Comparison of ENCODE assay signal across 12 cellular contexts in genomic region chr10:22742678-22743077, GRCh38. TPM values are rescaled to one million over a fixed set of nuclear protein-coding genes. Genes with fewer than 3 reads are reported as not detected.
DNase-seq lines count a peak whose midpoint lies in the region; ATAC-seq and TF ChIP-seq lines count a peak whose summit lies in the region.
"Had no signal": no experiment of that assay in that cellular context is flagged by ENCODE, and none has a peak within 500 bp of the region (broad histone marks: within the 10 kb centered on the region; RNA-seq: fewer than 3 reads in every experiment).

No MANE protein-coding gene starts in this region.

- peaks cover 4% of the 10 kb centered on the region for H3K9me3 Mint-ChIP-seq in activated naive CD4-positive, alpha-beta T cell treated with anti-CD3 and anti-CD28 coated beads, Interleukin-2, amount 50 U/mL, for 24 hours
- peaks cover 0 to 5% of the 10 kb centered on the region in 2 donors for H3K9me3 Mint-ChIP-seq in stimulated activated naive B cell treated with anti-CD40 and anti-IgM and Interleukin-4, amounts not matched to agents 10 μg/mL and 1 μg/mL and 100 μg/mL, for 72 hours
- H3K9me3 Mint-ChIP-seq in glutamatergic neuron (ENCODE audit: unreplicated experiment): peaks cover 2% of the 10 kb centered on the region

- H3K79me2 ChIP-seq in MM.1S (ENCODE audit: low read length): no peaks in the 10 kb centered on the region

- H3K36me3 Mint-ChIP-seq in activated naive CD4-positive, alpha-beta T cell treated with anti-CD3 and anti-CD28 coated beads, Interleukin-2, amount 50 U/mL, for 24 hours: no peaks in the 10 kb centered on the region
- H3K36me3 Mint-ChIP-seq in stimulated activated naive B cell treated with anti-CD40 and anti-IgM and Interleukin-4, amounts not matched to agents 10 μg/mL and 1 μg/mL and 100 μg/mL, for 72 hours: peaks cover 0 to 2% of the 10 kb centered on the region in 2 donors
- no peaks in the 10 kb centered on the region for H3K36me3 Mint-ChIP-seq in glutamatergic neuron (ENCODE audit: unreplicated experiment)

- H3K9me3 ChIP-seq in MM.1S (replicated peaks; ENCODE audit: insufficient read depth, low read length): no peaks in the 10 kb centered on the region
- H3K9me3 ChIP-seq: thoracic aorta had no signal

- 0 out of 2 replicates have a peak overlapping the region, but pooled peaks have one; percentile 4 for H3K27ac ChIP-seq in MM.1S (ENCODE audit: low read length)
- H3K27ac ChIP-seq: 22Rv1, thoracic aorta had no signal

- TF ChIP-seq CTCF in MM.1S (IDR thresholded peaks at IDR 0.05; ENCODE audit: low read length) (no peak), glutamatergic neuron (IDR thresholded peaks at IDR 0.05; ENCODE audit: partially characterized antibody, unreplicated experiment) (no peak)

- no peaks in the 10 kb centered on the region for H3K27me3 Mint-ChIP-seq in activated naive CD4-positive, alpha-beta T cell treated with anti-CD3 and anti-CD28 coated beads, Interleukin-2, amount 50 U/mL, for 24 hours
- no peaks in the 10 kb centered on the region for H3K27me3 Mint-ChIP-seq in stimulated activated naive B cell treated with anti-CD40 and anti-IgM and Interleukin-4, amounts not matched to agents 10 μg/mL and 1 μg/mL and 100 μg/mL, for 72 hours
- H3K27me3 Mint-ChIP-seq in glutamatergic neuron (ENCODE audit: unreplicated experiment): no peaks in the 10 kb centered on the region

- peak overlapping the region; percentile 18 for H3K27ac Mint-ChIP-seq in activated naive CD4-positive, alpha-beta T cell treated with anti-CD3 and anti-CD28 coated beads, Interleukin-2, amount 50 U/mL, for 24 hours
- H3K27ac Mint-ChIP-seq in stimulated activated naive B cell treated with anti-CD40 and anti-IgM and Interleukin-4, amounts not matched to agents 10 μg/mL and 1 μg/mL and 100 μg/mL, for 72 hours: peak overlapping the region; percentile 1
- no peak overlapping the region for H3K27ac Mint-ChIP-seq in glutamatergic neuron (ENCODE audit: unreplicated experiment)

- H3K36me3 ChIP-seq in MM.1S (replicated peaks; ENCODE audit: insufficient read depth, low read length): no peaks in the 10 kb centered on the region
- H3K36me3 ChIP-seq: thoracic aorta had no signal

- H4K20me1 ChIP-seq in MM.1S (ENCODE audit: insufficient read depth, low read length): no peaks in the 10 kb centered on the region

- H3K4me1 Mint-ChIP-seq in activated naive CD4-positive, alpha-beta T cell treated with anti-CD3 and anti-CD28 coated beads, Interleukin-2, amount 50 U/mL, for 24 hours: peaks cover 4% of the 10 kb centered on the region
- peaks cover 11 to 23% of the 10 kb centered on the region in 2 donors for H3K4me1 Mint-ChIP-seq in stimulated activated naive B cell treated with anti-CD40 and anti-IgM and Interleukin-4, amounts not matched to agents 10 μg/mL and 1 μg/mL and 100 μg/mL, for 72 hours
- no peaks in the 10 kb centered on the region for H3K4me1 Mint-ChIP-seq in glutamatergic neuron (ENCODE audit: low read depth, unreplicated experiment)

- peak overlapping the region; percentile 7; the same call in 1 of the 2 replicates for H3K4me2 ChIP-seq in MM.1S (ENCODE audit: low read depth, low read length)

- no peak overlapping the region for H3K9ac ChIP-seq in MM.1S (ENCODE audit: low read length)

- no peak overlapping the region for H2AFZ ChIP-seq in MM.1S (ENCODE audit: low read length)

- H3K4me3 ChIP-seq in MM.1S (ENCODE audit: low read length): no peak overlapping the region
- H3K4me3 ChIP-seq: thoracic aorta had no signal

- H3K4me1 ChIP-seq in MM.1S (ENCODE audit: low read length): peaks cover 6% of the 10 kb centered on the region; the same call in 1 of the 2 replicates

- H3K27me3 ChIP-seq in MM.1S (replicated peaks; ENCODE audit: insufficient read depth, low read length): no peaks in the 10 kb centered on the region

- H3K9me2 ChIP-seq in MM.1S (replicated peaks; ENCODE audit: insufficient read depth, low read length): no peaks in the 10 kb centered on the region

- H3F3A ChIP-seq in MM.1S (ENCODE audit: insufficient read depth, low read length): no peaks in the 10 kb centered on the region; the same call in 1 of the 2 replicates

- H3K4me3 Mint-ChIP-seq in activated naive CD4-positive, alpha-beta T cell treated with anti-CD3 and anti-CD28 coated beads, Interleukin-2, amount 50 U/mL, for 24 hours: no peak overlapping the region
- H3K4me3 Mint-ChIP-seq in stimulated activated naive B cell treated with anti-CD40 and anti-IgM and Interleukin-4, amounts not matched to agents 10 μg/mL and 1 μg/mL and 100 μg/mL, for 72 hours: peak overlapping the region in 1 of 2 donors; percentile 12
- H3K4me3 Mint-ChIP-seq in glutamatergic neuron (ENCODE audit: unreplicated experiment): no peak overlapping the region

- DNase-seq in activated naive CD4-positive, alpha-beta T cell treated with anti-CD3 and anti-CD28 coated beads, Interleukin-2, amount 50 U/mL, for 16 hours: no peak
- DNase-seq in MM.1S: no peak
- DNase-seq in stimulated activated naive B cell treated with anti-CD40 and anti-IgM and Interleukin-4, amounts not matched to agents 10 μg/mL and 1 μg/mL and 100 μg/mL, for 72 hours: peak; percentile 17
- DNase-seq in iPS-NIHi11 (ENCODE audit: low spot score): no peak
- DNase-seq in NCI-H187 treated with DMSO at 0.1 percent for 48 hours (lab: John Stamatoyannopoulos, UW): no peak
- DNase-seq in glutamatergic neuron: no peak
- DNase-seq: activated CD4-positive, alpha-beta T cell treated with anti-CD3 and anti-CD28 coated beads, Interleukin-2, amount 50 U/mL, for 4 hours; NCI-H446 had no signal

- ATAC-seq in HG02840 (IDR thresholded peaks at IDR 0.05; ENCODE audit: low FRiP score, unreplicated experiment): peak; percentile 92
- peak; percentile 100 for ATAC-seq in stimulated activated naive B cell treated with anti-CD40 and anti-IgM and Interleukin-4, amounts not matched to agents 10 μg/mL and 1 μg/mL and 100 μg/mL, for 72 hours (replicated peaks)

RNA-seq across cellular contexts. Expression of gene PIP4K2A, which starts 28.3 kb away (rescaled TPM):
- total RNA-seq in glutamatergic neuron (ENCODE audit: unreplicated experiment): 20.7 TPM
